Comparison of ENCODE assay signal across 30 cellular contexts in genomic region chr2:186466743-186467142, GRCh38. TPM values are rescaled to one million over a fixed set of nuclear protein-coding genes. Genes with fewer than 3 reads are reported as not detected.
DNase-seq lines count a peak whose midpoint lies in the region; ATAC-seq, FAIRE-seq and TF ChIP-seq lines count a peak whose summit lies in the region.
"Had no signal": no experiment of that assay in that cellular context is flagged by ENCODE, and none has a peak within 500 bp of the region (broad histone marks: within the 10 kb centered on the region; RNA-seq: fewer than 3 reads in every experiment).

No MANE protein-coding gene starts in this region.

- H3K4me2 ChIP-seq in HepG2 (ENCODE audit: low read depth, low read length) (no peak overlapping the region), K562 (ENCODE audit: insufficient read depth, low read length) (no peak overlapping the region)
- H3K4me2 ChIP-seq: A549; BLaER1; BLaER1 treated with 17β-estradiol and CSF1 and Interleukin-3, amounts not matched to agents 10 nM and 100 nM had no signal

- no peak for TF ChIP-seq POLR2A in HepG2 (IDR thresholded peaks at IDR 0.05; ENCODE audit: insufficient read depth in 1 of 2, low read depth in 2 of 2, low read length in 2 of 2)
- no peak for TF ChIP-seq POLR2A in right lobe of liver (IDR thresholded peaks at IDR 0.05)
- TF ChIP-seq POLR2A in K562 (conservative IDR thresholded peaks at IDR 0.05): no peak
- no peak for TF ChIP-seq POLR2A in tibial nerve (IDR thresholded peaks at IDR 0.05)

- H3K27me3 ChIP-seq in HepG2 (ENCODE audit: control insufficient read depth in 1 of 2, insufficient read depth in 2 of 2, low read length in 2 of 2) (no peaks in the 10 kb centered on the region), right lobe of liver (no peaks in the 10 kb centered on the region), K562 (ENCODE audit: control insufficient read depth in 2 of 2, insufficient read depth in 2 of 2, low read length in 2 of 2) (no peaks in the 10 kb centered on the region), tibial nerve (no peaks in the 10 kb centered on the region)
- H3K27me3 ChIP-seq: BE2C; BLaER1; BLaER1 treated with 17β-estradiol and CSF1 and Interleukin-3, amounts not matched to agents 10 nM and 100 nM had no signal

- TF ChIP-seq CTCF in HepG2 (CRISPR knock-in tag; IDR thresholded peaks at IDR 0.05) (no peak), right lobe of liver (IDR thresholded peaks at IDR 0.05) (no peak), K562 (IDR thresholded peaks at IDR 0.05 in 2 of 3, conservative IDR thresholded peaks at IDR 0.05 in 1 of 3; ENCODE audit: insufficient read depth in 2 of 3, low read depth in 1 of 3, low read length in 3 of 3) (no peak), tibial nerve (IDR thresholded peaks at IDR 0.05) (no peak)

- H3K36me3 ChIP-seq in HepG2 (replicated peaks in 1 of 2; ENCODE audit: control insufficient read depth in 1 of 2, insufficient read depth in 2 of 2, low read length in 2 of 2): peaks cover 0 to 1% of the 10 kb centered on the region in 2 experiments; a peak in 1 of 5 replicates
- H3K36me3 ChIP-seq in right lobe of liver: no peaks in the 10 kb centered on the region
- H3K36me3 ChIP-seq in K562 (ENCODE audit: control insufficient read depth, insufficient read depth, low read length): no peaks in the 10 kb centered on the region
- peaks cover 0 to 5% (median 0%) of the 10 kb centered on the region in 3 donors for H3K36me3 ChIP-seq in tibial nerve
- H3K36me3 ChIP-seq: BE2C; BLaER1; BLaER1 treated with 17β-estradiol and CSF1 and Interleukin-3, amounts not matched to agents 10 nM and 100 nM had no signal

- H3K9me3 ChIP-seq in HepG2 (ENCODE audit: low read length): peaks cover 13% of the 10 kb centered on the region
- H3K9me3 ChIP-seq in right lobe of liver: no peaks in the 10 kb centered on the region
- no peaks in the 10 kb centered on the region for H3K9me3 ChIP-seq in K562 (replicated peaks; ENCODE audit: control insufficient read depth, insufficient read depth, low read depth, low read length)
- peaks cover 0 to 15% (median 0%) of the 10 kb centered on the region in 4 donors for H3K9me3 ChIP-seq in tibial nerve
- H3K9me3 ChIP-seq: BE2C, Caco-2 had no signal

- CTCF ChIA-PET in HepG2 (lab: Yijun Ruan, JAX; ENCODE audit: low intra/inter-chr PET ratio, low total read pairs): no interaction called here
- CTCF ChIA-PET in K562 (lab: Yijun Ruan, JAX; ENCODE audit: low intra/inter-chr PET ratio): no interaction called here

- ATAC-seq in HepG2: no peak
- ATAC-seq in right lobe of liver: no peak
- ATAC-seq in K562: no peak
- ATAC-seq: A549; CD8-positive, alpha-beta T cell had no signal

- POLR2A ChIA-PET in HepG2 (lab: Yijun Ruan, JAX) (no interaction called here), K562 (lab: Yijun Ruan, JAX) (no interaction called here)

- no peaks in the 10 kb centered on the region for H3K9me1 ChIP-seq in K562 (ENCODE audit: control insufficient read depth, insufficient read depth, low read length)

- H3K9ac ChIP-seq in HepG2 (ENCODE audit: insufficient read depth, low read depth, low read length) (no peak overlapping the region), K562 (ENCODE audit: insufficient read depth in 1 of 2, low read depth in 2 of 2, low read length in 2 of 2) (no peak overlapping the region)
- H3K9ac ChIP-seq: BLaER1; BLaER1 treated with 17β-estradiol and CSF1 and Interleukin-3, amounts not matched to agents 10 nM and 100 nM had no signal

- in situ Hi-C loops in HepG2 (cut with HindIII; ENCODE audit: extremely low pct_ligation_motif_present, low pct_unique_long_range_greater_than_20kb) (loop anchor here (25.0 kb wide), 4 partner anchors 479 to 1254 kb away; no protein-coding TSS in a partner anchor), K562 (cut with MboI) (no loop called here)

- no peak for DNase-seq in HepG2 (ENCODE audit: low spot score)
- no peak for DNase-seq in right lobe of liver
- DNase-seq in K562 (ENCODE audit: extremely low read depth in 1 of 4, low spot score in 3 of 4): no peak
- no peak for DNase-seq in tibial nerve (ENCODE audit: low spot score in 2 of 2)
- DNase-seq: 8988T; ACHN; AML-193; BE2C; C1 segment of cervical spinal cord; Caco-2; Calu3; CD4-positive, alpha-beta memory T cell; CD4-positive, alpha-beta T cell; CD4-positive, CD25-positive, alpha-beta regulatory T cell; CD8-positive, alpha-beta memory T cell; CD8-positive, alpha-beta T cell; COR-L47; DMS 273 treated with DMSO at 0.1 percent for 48 hours; DMS153; DMS53; DMS79; DMS79 treated with DMSO at 0.1 percent for 48 hours; DND-41; EL had no signal

- FAIRE-seq in HepG2 (lab: Jason Lieb, UNC) (no peak), K562 (lab: Jason Lieb, UNC) (no peak)
- FAIRE-seq: A549, D721Med had no signal

- no peaks in the 10 kb centered on the region for H4K20me1 ChIP-seq in HepG2 (ENCODE audit: insufficient read depth, low read length)
- H4K20me1 ChIP-seq in K562 (replicated peaks; ENCODE audit: control insufficient read depth, insufficient read depth, low read length): no peaks in the 10 kb centered on the region
- H4K20me1 ChIP-seq: BLaER1; BLaER1 treated with 17β-estradiol and CSF1 and Interleukin-3, amounts not matched to agents 10 nM and 100 nM had no signal

- H3K79me2 ChIP-seq in HepG2 (ENCODE audit: insufficient read depth, low read length): no peaks in the 10 kb centered on the region
- no peaks in the 10 kb centered on the region for H3K79me2 ChIP-seq in K562 (ENCODE audit: control insufficient read depth, insufficient read depth, low read length)

- H3K4me3 ChIP-seq in HepG2 (replicated peaks in 1 of 3; ENCODE audit: insufficient read depth in 1 of 3, low read depth in 2 of 3, low read length in 3 of 3) (no peak overlapping the region), right lobe of liver (no peak overlapping the region), K562 (no peak overlapping the region), tibial nerve (no peak overlapping the region)
- H3K4me3 ChIP-seq: A549; BLaER1; BLaER1 treated with 17β-estradiol and CSF1 and Interleukin-3, amounts not matched to agents 10 nM and 100 nM had no signal

- no peaks in the 10 kb centered on the region for H3K4me1 ChIP-seq in HepG2 (ENCODE audit: insufficient read depth, low read length)
- H3K4me1 ChIP-seq in right lobe of liver: no peaks in the 10 kb centered on the region
- no peaks in the 10 kb centered on the region for H3K4me1 ChIP-seq in K562 (replicated peaks in 1 of 2; ENCODE audit: control insufficient read depth in 2 of 2, insufficient read depth in 2 of 2, low read length in 2 of 2)
- no peaks in the 10 kb centered on the region for H3K4me1 ChIP-seq in tibial nerve
- H3K4me1 ChIP-seq: A549; BE2C; BLaER1; BLaER1 treated with 17β-estradiol and CSF1 and Interleukin-3, amounts not matched to agents 10 nM and 100 nM; Caco-2 had no signal

- no peak for TF ChIP-seq EP300 in HepG2 (IDR thresholded peaks at IDR 0.05; ENCODE audit: low read depth in 2 of 2, low read length in 2 of 2)
- no peak for TF ChIP-seq EP300 in HepG2 (CRISPR knock-in tag; IDR thresholded peaks at IDR 0.05; ENCODE audit: borderline replicate concordance)
- TF ChIP-seq EP300 in K562 (IDR thresholded peaks at IDR 0.05; ENCODE audit: low read length): no peak
- no peak for TF ChIP-seq EP300 in tibial nerve (IDR thresholded peaks at IDR 0.05)

- intact Hi-C loops in HepG2 (cut with micrococcal nuclease; ENCODE audit: unreplicated experiment) (loop anchor here (10.0 kb wide), 1 partner anchor 482 kb away; no protein-coding TSS in a partner anchor), right lobe of liver (cut with DNase I) (no loop called here), K562 (cut with micrococcal nuclease) (loop anchor here (10.0 kb wide), 1 partner anchor 212 kb away; no protein-coding TSS in a partner anchor)

- BruUV-seq in HepG2 (replicated peaks; lab: Mats Ljungman, UMichigan) (no TSS peak), K562 (replicated peaks; lab: Mats Ljungman, UMichigan) (no TSS peak)

- H2AFZ ChIP-seq in HepG2 (ENCODE audit: low read length) (no peak overlapping the region), K562 (ENCODE audit: low read depth, low read length) (no peak overlapping the region)

- TF ChIP-seq RAD21 in HepG2 (CRISPR knock-in tag; IDR thresholded peaks at IDR 0.05) (no peak), K562 (CRISPR knock-in tag; conservative IDR thresholded peaks at IDR 0.05 in 1 of 2, IDR thresholded peaks at IDR 0.05 in 1 of 2) (no peak)

- H3K27ac ChIP-seq in HepG2 (ENCODE audit: extremely low read length, insufficient read depth, low read length) (no peak overlapping the region), right lobe of liver (no peak overlapping the region), K562 (ENCODE audit: extremely low read depth, low read depth, low read length) (no peak overlapping the region), tibial nerve (no peak overlapping the region)
- H3K27ac ChIP-seq: 22Rv1; A549; BLaER1; BLaER1 treated with 17β-estradiol and CSF1 and Interleukin-3, amounts not matched to agents 10 nM and 100 nM; C4-2B had no signal

RNA-seq across cellular contexts. Expression of gene ZC3H15, which starts 19.3 kb away (rescaled TPM):
- total RNA-seq in HepG2 (2016; rRNA removed; fragmentation: Illumina TruSeq; extraction: Trizol) (168 and 286 TPM in 2 replicates), right lobe of liver (10 to 100 TPM; 20.7 to 41.2 (median 30.5) TPM), K562 (2014; rRNA removed) (121 and 156 TPM in 2 replicates), K562 (2014; rRNA removed; fragmentation: Illumina TruSeq; extraction: Trizol) (236 and 258 TPM in 2 replicates), K562 (2015; rRNA removed; fragmentation: Illumina TruSeq; extraction: Trizol) (196 and 209 TPM in 2 replicates), K562 (2021) (122 and 132 TPM in 2 replicates), tibial nerve (10 to 100 TPM; 45.7 to 50.7 (median 48.4) TPM)
- 39.3 and 41.4 TPM in 2 replicates for total RNA-seq in HepG2 (2016; cell fraction: cytosol; rRNA removed; fragmentation: Illumina TruSeq; extraction: Trizol; ENCODE audit: low read depth)
- total RNA-seq in HepG2 (2016; cell fraction: insoluble cytoplasmic fraction; rRNA removed; fragmentation: Illumina TruSeq; extraction: Trizol): 174 and 286 TPM in 2 replicates
- total RNA-seq in HepG2 (2016; cell fraction: membrane; rRNA removed; fragmentation: Illumina TruSeq; extraction: Trizol): 84.8 and 91.5 TPM in 2 replicates
- total RNA-seq in HepG2 (2016; cell fraction: nucleus; rRNA removed; fragmentation: Illumina TruSeq; extraction: Trizol): 113 and 129 TPM in 2 replicates
- polyA plus RNA-seq in HepG2 (2011; rRNA removed) (52.4 and 84.6 TPM in 2 replicates), K562 (2011; rRNA removed) (145 and 211 TPM in 2 replicates), K562 (2014; fragmentation: Illumina TruSeq; extraction: Trizol) (227 and 286 TPM in 2 replicates), K562 (2014; fragmentation: Nextera tagmentation; extraction: Ambion mirVana) (100 to 1,000 TPM; 182 to 186 TPM), K562 (2014; rRNA removed) (182 and 189 TPM in 2 replicates)
- 36.7 and 43.7 TPM in 2 replicates for polyA plus RNA-seq in HepG2 (2011; cell fraction: cytosol; rRNA removed)
- 37.4 and 45.3 TPM in 2 replicates for polyA plus RNA-seq in HepG2 (2011; cell fraction: nucleus; rRNA removed)
- 101 and 115 TPM in 2 replicates for polyA plus RNA-seq in HepG2 (2012)
- polyA plus RNA-seq in HepG2 (2016; cell fraction: cytosol; fragmentation: Illumina TruSeq; extraction: Trizol; ENCODE audit: low read depth): 19.6 and 19.9 TPM in 2 replicates
- polyA plus RNA-seq in HepG2 (2016; cell fraction: insoluble cytoplasmic fraction; fragmentation: Illumina TruSeq; extraction: Trizol; ENCODE audit: low read depth): 271 and 305 TPM in 2 replicates
- polyA plus RNA-seq in HepG2 (2016; cell fraction: membrane; fragmentation: Illumina TruSeq; extraction: Trizol; ENCODE audit: low read depth): 50.1 and 56.6 TPM in 2 replicates
- polyA plus RNA-seq in HepG2 (2016; cell fraction: nucleus; fragmentation: Illumina TruSeq; extraction: Trizol; ENCODE audit: insufficient read depth, low read depth): 191 and 195 TPM in 2 replicates
- polyA minus RNA-seq in HepG2 (2011; rRNA and poly(A)+ RNA removed; ENCODE audit: low replicate concordance): 7.5 and 12.5 TPM in 2 replicates
- 40.4 and 47.8 TPM in 2 replicates for polyA minus RNA-seq in HepG2 (2011; cell fraction: cytosol; rRNA and poly(A)+ RNA removed)
- 119 and 132 TPM in 2 replicates for polyA minus RNA-seq in HepG2 (2011; cell fraction: nucleus; rRNA and poly(A)+ RNA removed)
- 42.4 and 165 TPM in 2 replicates for total RNA-seq in K562 (2011; cell fraction: chromatin; rRNA removed; ENCODE audit: low replicate concordance)
- 17.0 and 27.1 TPM in 2 replicates for total RNA-seq in K562 (2011; cell fraction: nucleolus; rRNA removed)
- 58.4 and 78.7 TPM in 2 replicates for total RNA-seq in K562 (2011; cell fraction: nucleoplasm; rRNA removed)
- polyA plus RNA-seq in K562 (2011; cell fraction: cytosol; rRNA removed): 32.2 and 67.4 TPM in 2 replicates
- 47.3 and 75.8 TPM in 2 replicates for polyA plus RNA-seq in K562 (2011; cell fraction: nucleus; rRNA removed)
- 104 and 142 TPM in 2 replicates for polyA plus RNA-seq in K562 (2012)
- 224 and 232 TPM in 2 replicates for polyA minus RNA-seq in K562 (2011; rRNA and poly(A)+ RNA removed)
- polyA minus RNA-seq in K562 (2011; cell fraction: cytosol; rRNA and poly(A)+ RNA removed): 70.7 and 73.4 TPM in 2 replicates
- polyA minus RNA-seq in K562 (2011; cell fraction: nucleus; rRNA and poly(A)+ RNA removed): 34.3 and 68.2 TPM in 2 replicates

Comparison
In these comparisons a context has a peak if more than half of its experiments do, and no peak if none do; other contexts are left out.
1. intact Hi-C loops: an anchor here in HepG2 (10.0 kb wide) and K562 (10.0 kb wide); none called in right lobe of liver.
2. Of the 241 proteins assayed by ChIP-seq in both HepG2 and K562: peak only in HepG2: none; only in K562: none; in both: ZNF12; in neither: 240.